Comparison of ENCODE assay signal across 1 cellular context in the genomic region with DNA sequence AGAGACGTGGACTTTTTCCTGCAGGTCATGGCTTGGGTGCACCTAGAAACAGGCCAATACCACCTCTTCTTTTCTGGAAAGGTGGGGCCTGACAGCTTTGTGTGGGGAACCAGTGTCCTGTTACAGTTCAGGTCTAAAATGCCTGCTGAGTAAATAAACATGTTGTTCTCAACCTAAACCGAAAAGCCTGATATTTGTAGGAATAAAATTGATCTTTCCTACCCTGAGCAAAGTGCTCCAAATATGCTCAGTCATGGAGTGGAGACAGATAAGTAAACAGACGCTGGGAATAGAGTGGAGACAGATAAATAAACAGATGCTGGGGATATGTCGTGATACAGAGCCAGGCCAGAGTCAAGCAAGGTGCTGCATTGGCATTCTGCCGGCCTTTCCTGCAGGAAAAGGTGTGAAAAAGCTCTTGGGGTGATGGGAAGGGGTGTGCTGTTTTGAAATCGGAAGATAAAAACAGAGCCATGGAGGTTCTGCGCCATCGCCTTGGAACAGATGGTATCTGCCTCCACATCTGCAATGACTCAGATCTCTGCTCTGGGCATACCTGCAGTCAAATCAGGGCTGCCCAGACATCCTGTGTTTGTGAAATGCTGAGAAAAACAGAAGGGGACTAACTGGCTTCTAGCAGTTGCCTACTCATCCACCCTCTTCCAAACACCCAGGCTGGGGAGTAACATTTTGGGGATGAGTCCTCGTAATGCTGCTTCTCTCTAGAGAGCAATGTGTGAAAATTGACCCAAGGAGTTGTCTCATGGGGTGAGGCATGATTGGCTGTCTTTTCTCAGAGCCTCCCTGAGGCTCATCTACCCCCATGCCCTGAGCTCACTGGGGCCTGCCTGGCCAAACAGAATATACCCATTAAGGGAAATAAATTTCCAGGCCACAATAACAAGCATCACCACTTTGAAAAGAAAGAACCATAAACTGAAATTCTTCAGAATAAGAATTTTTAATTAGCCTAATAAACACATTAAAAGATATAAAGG.
TF ChIP-seq lines count a peak whose summit lies in the region.

No MANE protein-coding gene starts in this region.

TF ChIP-seq in HepG2, 621 proteins besides CTCF, POLR2A, EP300 and RAD21 (continues in another document):
- TF ChIP-seq ZNF253 (CRISPR knock-in tag; IDR thresholded peaks at IDR 0.05; ENCODE audit: borderline replicate concordance) (no peak), KLF13 (CRISPR knock-in tag; IDR thresholded peaks at IDR 0.05) (no peak), NCOA2 (CRISPR knock-in tag; IDR thresholded peaks at IDR 0.05) (no peak), SIX1 (CRISPR knock-in tag; IDR thresholded peaks at IDR 0.05; ENCODE audit: borderline replicate concordance) (no peak), MLLT10 (CRISPR knock-in tag; IDR thresholded peaks at IDR 0.05) (no peak), ZNF780A (CRISPR knock-in tag; IDR thresholded peaks at IDR 0.05) (no peak), CBX1 (IDR thresholded peaks at IDR 0.05; ENCODE audit: low read depth) (no peak), ZNF660 (CRISPR knock-in tag; IDR thresholded peaks at IDR 0.05; ENCODE audit: borderline replicate concordance, low read depth) (no peak), FOXA3 (CRISPR knock-in tag; IDR thresholded peaks at IDR 0.05) (peak; percentile 52; the same call in 1 of the 2 replicates), ZBTB42 (CRISPR knock-in tag; IDR thresholded peaks at IDR 0.05) (0 out of 2 replicates have a peak, but pooled peaks have one; percentile 50), MXI1 (IDR thresholded peaks at IDR 0.05; ENCODE audit: borderline replicate concordance, low read depth, low read length) (no peak), ZKSCAN8 (CRISPR knock-in tag; IDR thresholded peaks at IDR 0.05; ENCODE audit: borderline replicate concordance) (no peak), ETV5 (CRISPR knock-in tag; IDR thresholded peaks at IDR 0.05; ENCODE audit: borderline replicate concordance) (no peak), TAF1 (CRISPR knock-in tag; IDR thresholded peaks at IDR 0.05) (no peak), TBX2 (CRISPR knock-in tag; IDR thresholded peaks at IDR 0.05; ENCODE audit: borderline replicate concordance) (peak; percentile 55; the same call in 1 of the 2 replicates), DNMT1 (CRISPR knock-in tag; IDR thresholded peaks at IDR 0.05) (no peak), TCF12 (IDR thresholded peaks at IDR 0.05) (no peak), TCF12 (CRISPR knock-in tag; IDR thresholded peaks at IDR 0.05) (no peak), PHB2 (IDR thresholded peaks at IDR 0.05; ENCODE audit: partially characterized antibody) (no peak), ZNF207 (IDR thresholded peaks at IDR 0.05; ENCODE audit: borderline replicate concordance) (no peak), ZNF572 (CRISPR knock-in tag; IDR thresholded peaks at IDR 0.05) (no peak), ZNF160 (CRISPR knock-in tag; IDR thresholded peaks at IDR 0.05) (no peak), POLR2AphosphoS5 (IDR thresholded peaks at IDR 0.05; ENCODE audit: low read depth, low read length) (no peak), ZNF383 (CRISPR knock-in tag; IDR thresholded peaks at IDR 0.05; ENCODE audit: borderline replicate concordance) (no peak), TFDP2 (CRISPR knock-in tag; IDR thresholded peaks at IDR 0.05) (no peak), PHF20 (CRISPR knock-in tag; IDR thresholded peaks at IDR 0.05) (no peak), CREB1 (IDR thresholded peaks at IDR 0.05) (no peak), CREB1 (CRISPR knock-in tag; IDR thresholded peaks at IDR 0.05) (no peak), YEATS4 (CRISPR knock-in tag; IDR thresholded peaks at IDR 0.05; ENCODE audit: borderline replicate concordance) (no peak), SALL1 (CRISPR knock-in tag; IDR thresholded peaks at IDR 0.05) (peak; percentile 66), HIC2 (CRISPR knock-in tag; IDR thresholded peaks at IDR 0.05; ENCODE audit: low read depth) (peak; percentile 51; the same call in 1 of the 2 replicates), ASH2L (IDR thresholded peaks at IDR 0.05; ENCODE audit: insufficient read length, low read depth, low read length) (no peak), IKZF1 (IDR thresholded peaks at IDR 0.05) (no peak)
- TF ChIP-seq, protein P1, sequence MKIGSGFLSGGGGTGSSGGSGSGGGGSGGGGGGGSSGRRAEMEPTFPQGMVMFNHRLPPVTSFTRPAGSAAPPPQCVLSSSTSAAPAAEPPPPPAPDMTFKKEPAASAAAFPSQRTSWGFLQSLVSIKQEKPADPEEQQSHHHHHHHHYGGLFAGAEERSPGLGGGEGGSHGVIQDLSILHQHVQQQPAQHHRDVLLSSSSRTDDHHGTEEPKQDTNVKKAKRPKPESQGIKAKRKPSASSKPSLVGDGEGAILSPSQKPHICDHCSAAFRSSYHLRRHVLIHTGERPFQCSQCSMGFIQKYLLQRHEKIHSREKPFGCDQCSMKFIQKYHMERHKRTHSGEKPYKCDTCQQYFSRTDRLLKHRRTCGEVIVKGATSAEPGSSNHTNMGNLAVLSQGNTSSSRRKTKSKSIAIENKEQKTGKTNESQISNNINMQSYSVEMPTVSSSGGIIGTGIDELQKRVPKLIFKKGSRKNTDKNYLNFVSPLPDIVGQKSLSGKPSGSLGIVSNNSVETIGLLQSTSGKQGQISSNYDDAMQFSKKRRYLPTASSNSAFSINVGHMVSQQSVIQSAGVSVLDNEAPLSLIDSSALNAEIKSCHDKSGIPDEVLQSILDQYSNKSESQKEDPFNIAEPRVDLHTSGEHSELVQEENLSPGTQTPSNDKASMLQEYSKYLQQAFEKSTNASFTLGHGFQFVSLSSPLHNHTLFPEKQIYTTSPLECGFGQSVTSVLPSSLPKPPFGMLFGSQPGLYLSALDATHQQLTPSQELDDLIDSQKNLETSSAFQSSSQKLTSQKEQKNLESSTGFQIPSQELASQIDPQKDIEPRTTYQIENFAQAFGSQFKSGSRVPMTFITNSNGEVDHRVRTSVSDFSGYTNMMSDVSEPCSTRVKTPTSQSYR (CRISPR knock-in tag; IDR thresholded peaks at IDR 0.05; ENCODE audit: borderline replicate concordance), result no peak
- TF ChIP-seq, protein P2, sequence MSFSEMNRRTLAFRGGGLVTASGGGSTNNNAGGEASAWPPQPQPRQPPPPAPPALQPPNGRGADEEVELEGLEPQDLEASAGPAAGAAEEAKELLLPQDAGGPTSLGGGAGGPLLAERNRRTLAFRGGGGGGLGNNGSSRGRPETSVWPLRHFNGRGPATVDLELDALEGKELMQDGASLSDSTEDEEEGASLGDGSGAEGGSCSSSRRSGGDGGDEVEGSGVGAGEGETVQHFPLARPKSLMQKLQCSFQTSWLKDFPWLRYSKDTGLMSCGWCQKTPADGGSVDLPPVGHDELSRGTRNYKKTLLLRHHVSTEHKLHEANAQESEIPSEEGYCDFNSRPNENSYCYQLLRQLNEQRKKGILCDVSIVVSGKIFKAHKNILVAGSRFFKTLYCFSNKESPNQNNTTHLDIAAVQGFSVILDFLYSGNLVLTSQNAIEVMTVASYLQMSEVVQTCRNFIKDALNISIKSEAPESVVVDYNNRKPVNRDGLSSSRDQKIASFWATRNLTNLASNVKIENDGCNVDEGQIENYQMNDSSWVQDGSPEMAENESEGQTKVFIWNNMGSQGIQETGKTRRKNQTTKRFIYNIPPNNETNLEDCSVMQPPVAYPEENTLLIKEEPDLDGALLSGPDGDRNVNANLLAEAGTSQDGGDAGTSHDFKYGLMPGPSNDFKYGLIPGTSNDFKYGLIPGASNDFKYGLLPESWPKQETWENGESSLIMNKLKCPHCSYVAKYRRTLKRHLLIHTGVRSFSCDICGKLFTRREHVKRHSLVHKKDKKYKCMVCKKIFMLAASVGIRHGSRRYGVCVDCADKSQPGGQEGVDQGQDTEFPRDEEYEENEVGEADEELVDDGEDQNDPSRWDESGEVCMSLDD (CRISPR knock-in tag; IDR thresholded peaks at IDR 0.05; ENCODE audit: borderline replicate concordance), result no peak
- TF ChIP-seq, protein P3, sequence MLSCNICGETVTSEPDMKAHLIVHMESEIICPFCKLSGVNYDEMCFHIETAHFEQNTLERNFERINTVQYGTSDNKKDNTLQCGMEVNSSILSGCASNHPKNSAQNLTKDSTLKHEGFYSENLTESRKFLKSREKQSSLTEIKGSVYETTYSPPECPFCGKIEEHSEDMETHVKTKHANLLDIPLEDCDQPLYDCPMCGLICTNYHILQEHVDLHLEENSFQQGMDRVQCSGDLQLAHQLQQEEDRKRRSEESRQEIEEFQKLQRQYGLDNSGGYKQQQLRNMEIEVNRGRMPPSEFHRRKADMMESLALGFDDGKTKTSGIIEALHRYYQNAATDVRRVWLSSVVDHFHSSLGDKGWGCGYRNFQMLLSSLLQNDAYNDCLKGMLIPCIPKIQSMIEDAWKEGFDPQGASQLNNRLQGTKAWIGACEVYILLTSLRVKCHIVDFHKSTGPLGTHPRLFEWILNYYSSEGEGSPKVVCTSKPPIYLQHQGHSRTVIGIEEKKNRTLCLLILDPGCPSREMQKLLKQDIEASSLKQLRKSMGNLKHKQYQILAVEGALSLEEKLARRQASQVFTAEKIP (CRISPR knock-in tag; IDR thresholded peaks at IDR 0.05; ENCODE audit: borderline replicate concordance), result no peak
- TF ChIP-seq, protein P4, sequence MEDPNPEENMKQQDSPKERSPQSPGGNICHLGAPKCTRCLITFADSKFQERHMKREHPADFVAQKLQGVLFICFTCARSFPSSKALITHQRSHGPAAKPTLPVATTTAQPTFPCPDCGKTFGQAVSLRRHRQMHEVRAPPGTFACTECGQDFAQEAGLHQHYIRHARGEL (CRISPR knock-in tag; IDR thresholded peaks at IDR 0.05), result no peak
- TF ChIP-seq, protein P5, sequence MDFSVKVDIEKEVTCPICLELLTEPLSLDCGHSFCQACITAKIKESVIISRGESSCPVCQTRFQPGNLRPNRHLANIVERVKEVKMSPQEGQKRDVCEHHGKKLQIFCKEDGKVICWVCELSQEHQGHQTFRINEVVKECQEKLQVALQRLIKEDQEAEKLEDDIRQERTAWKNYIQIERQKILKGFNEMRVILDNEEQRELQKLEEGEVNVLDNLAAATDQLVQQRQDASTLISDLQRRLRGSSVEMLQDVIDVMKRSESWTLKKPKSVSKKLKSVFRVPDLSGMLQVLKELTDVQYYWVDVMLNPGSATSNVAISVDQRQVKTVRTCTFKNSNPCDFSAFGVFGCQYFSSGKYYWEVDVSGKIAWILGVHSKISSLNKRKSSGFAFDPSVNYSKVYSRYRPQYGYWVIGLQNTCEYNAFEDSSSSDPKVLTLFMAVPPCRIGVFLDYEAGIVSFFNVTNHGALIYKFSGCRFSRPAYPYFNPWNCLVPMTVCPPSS (IDR thresholded peaks at IDR 0.05), result no peak
- TF ChIP-seq, protein P6, sequence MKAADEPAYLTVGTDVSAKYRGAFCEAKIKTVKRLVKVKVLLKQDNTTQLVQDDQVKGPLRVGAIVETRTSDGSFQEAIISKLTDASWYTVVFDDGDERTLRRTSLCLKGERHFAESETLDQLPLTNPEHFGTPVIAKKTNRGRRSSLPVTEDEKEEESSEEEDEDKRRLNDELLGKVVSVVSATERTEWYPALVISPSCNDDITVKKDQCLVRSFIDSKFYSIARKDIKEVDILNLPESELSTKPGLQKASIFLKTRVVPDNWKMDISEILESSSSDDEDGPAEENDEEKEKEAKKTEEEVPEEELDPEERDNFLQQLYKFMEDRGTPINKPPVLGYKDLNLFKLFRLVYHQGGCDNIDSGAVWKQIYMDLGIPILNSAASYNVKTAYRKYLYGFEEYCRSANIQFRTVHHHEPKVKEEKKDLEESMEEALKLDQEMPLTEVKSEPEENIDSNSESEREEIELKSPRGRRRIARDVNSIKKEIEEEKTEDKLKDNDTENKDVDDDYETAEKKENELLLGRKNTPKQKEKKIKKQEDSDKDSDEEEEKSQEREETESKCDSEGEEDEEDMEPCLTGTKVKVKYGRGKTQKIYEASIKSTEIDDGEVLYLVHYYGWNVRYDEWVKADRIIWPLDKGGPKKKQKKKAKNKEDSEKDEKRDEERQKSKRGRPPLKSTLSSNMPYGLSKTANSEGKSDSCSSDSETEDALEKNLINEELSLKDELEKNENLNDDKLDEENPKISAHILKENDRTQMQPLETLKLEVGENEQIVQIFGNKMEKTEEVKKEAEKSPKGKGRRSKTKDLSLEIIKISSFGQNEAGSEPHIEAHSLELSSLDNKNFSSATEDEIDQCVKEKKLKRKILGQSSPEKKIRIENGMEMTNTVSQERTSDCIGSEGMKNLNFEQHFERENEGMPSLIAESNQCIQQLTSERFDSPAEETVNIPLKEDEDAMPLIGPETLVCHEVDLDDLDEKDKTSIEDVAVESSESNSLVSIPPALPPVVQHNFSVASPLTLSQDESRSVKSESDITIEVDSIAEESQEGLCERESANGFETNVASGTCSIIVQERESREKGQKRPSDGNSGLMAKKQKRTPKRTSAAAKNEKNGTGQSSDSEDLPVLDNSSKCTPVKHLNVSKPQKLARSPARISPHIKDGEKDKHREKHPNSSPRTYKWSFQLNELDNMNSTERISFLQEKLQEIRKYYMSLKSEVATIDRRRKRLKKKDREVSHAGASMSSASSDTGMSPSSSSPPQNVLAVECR (CRISPR knock-in tag; IDR thresholded peaks at IDR 0.05; ENCODE audit: borderline replicate concordance), result peak; percentile 49; the same call in 1 of the 2 replicates
- TF ChIP-seq, protein P7, sequence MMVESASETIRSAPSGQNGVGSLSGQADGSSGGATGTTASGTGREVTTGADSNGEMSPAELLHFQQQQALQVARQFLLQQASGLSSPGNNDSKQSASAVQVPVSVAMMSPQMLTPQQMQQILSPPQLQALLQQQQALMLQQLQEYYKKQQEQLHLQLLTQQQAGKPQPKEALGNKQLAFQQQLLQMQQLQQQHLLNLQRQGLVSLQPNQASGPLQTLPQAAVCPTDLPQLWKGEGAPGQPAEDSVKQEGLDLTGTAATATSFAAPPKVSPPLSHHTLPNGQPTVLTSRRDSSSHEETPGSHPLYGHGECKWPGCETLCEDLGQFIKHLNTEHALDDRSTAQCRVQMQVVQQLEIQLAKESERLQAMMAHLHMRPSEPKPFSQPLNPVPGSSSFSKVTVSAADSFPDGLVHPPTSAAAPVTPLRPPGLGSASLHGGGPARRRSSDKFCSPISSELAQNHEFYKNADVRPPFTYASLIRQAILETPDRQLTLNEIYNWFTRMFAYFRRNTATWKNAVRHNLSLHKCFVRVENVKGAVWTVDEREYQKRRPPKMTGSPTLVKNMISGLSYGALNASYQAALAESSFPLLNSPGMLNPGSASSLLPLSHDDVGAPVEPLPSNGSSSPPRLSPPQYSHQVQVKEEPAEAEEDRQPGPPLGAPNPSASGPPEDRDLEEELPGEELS (CRISPR knock-in tag; IDR thresholded peaks at IDR 0.05), result peak; percentile 75
